ENCODE assay signal across 8 cellular contexts in genomic region chr1:150516616-150517015, GRCh38. TPM values are rescaled to one million over a fixed set of nuclear protein-coding genes. Genes with fewer than 3 reads are reported as not detected.
DNase-seq lines count a peak whose midpoint lies in the region; ATAC-seq and TF ChIP-seq lines count a peak whose summit lies in the region.

No MANE protein-coding gene starts in this region.

- no peaks in the 10 kb centered on the region for H3K27me3 Mint-ChIP-seq in endodermal cell (ENCODE audit: insufficient read depth)

- H3K4me1 ChIP-seq in NT2/D1 (ENCODE audit: insufficient read depth, insufficient read length) (peaks cover 11% of the 10 kb centered on the region), endodermal cell (ENCODE audit: control insufficient read depth, insufficient read depth, low read length) (no peaks in the 10 kb centered on the region), skeletal muscle satellite cell (ENCODE audit: control insufficient read depth, insufficient read depth, low read length) (peaks cover 18% of the 10 kb centered on the region)

- ATAC-seq in HG03097 (IDR thresholded peaks at IDR 0.05; ENCODE audit: low FRiP score, unreplicated experiment) (no peak), HG03025 (IDR thresholded peaks at IDR 0.05; ENCODE audit: low FRiP score, unreplicated experiment) (no peak)

- H3K4me3 Mint-ChIP-seq in endodermal cell: peak overlapping the region; percentile 86

- H3K27ac Mint-ChIP-seq in endodermal cell: no peak overlapping the region

- DNase-seq in SIG-M5 treated with dmso at 0.1 percent for 504 hours (lab: John Stamatoyannopoulos, UW; ENCODE audit: unreplicated experiment): peak; percentile 39
- no peak for DNase-seq in SIG-M5 (lab: John Stamatoyannopoulos, UW)
- DNase-seq in NT2/D1 (ENCODE audit: low read depth, low spot score): no peak
- no peak for DNase-seq in endodermal cell
- no peak for DNase-seq in stimulated activated naive CD4-positive, alpha-beta T cell treated with Interleukin-2 at 50 U/mL for 16 hours (lab: John Stamatoyannopoulos, UW)

- H3K9me3 Mint-ChIP-seq in endodermal cell: no peaks in the 10 kb centered on the region

- peaks cover 7% of the 10 kb centered on the region for H3K36me3 Mint-ChIP-seq in endodermal cell (ENCODE audit: low read depth)

- H3K27me3 ChIP-seq in NT2/D1 (ENCODE audit: insufficient read depth, insufficient read length) (no peaks in the 10 kb centered on the region), endodermal cell (ENCODE audit: control insufficient read depth, insufficient read depth, low read length, poor library complexity, severe bottlenecking) (no peaks in the 10 kb centered on the region), skeletal muscle satellite cell (ENCODE audit: control insufficient read depth, insufficient read depth, low read length) (no peaks in the 10 kb centered on the region)

- 66 to 81% methylated on average over 3 to 4 of the region's 4 CpGs for WGBS in endodermal cell (ENCODE audit: insufficient coverage in 1 of 2, insufficient read length in 1 of 2), 2 experiments

- no peak overlapping the region for H3K27ac ChIP-seq in endodermal cell (ENCODE audit: low read depth, low read length)

- peak overlapping the region; percentile 70 for H3K9ac ChIP-seq in NT2/D1 (ENCODE audit: insufficient read length, low read depth)
- no peak overlapping the region for H3K9ac ChIP-seq in endodermal cell (ENCODE audit: extremely low read depth, low read length, poor library complexity, severe bottlenecking)
- peak overlapping the region; percentile 77 for H3K9ac ChIP-seq in skeletal muscle satellite cell (ENCODE audit: low read depth, low read length)

- H3K36me3 ChIP-seq in NT2/D1 (ENCODE audit: insufficient read depth, insufficient read length, low read length): peaks cover 33% of the 10 kb centered on the region
- no peaks in the 10 kb centered on the region for H3K36me3 ChIP-seq in endodermal cell (ENCODE audit: control insufficient read depth, insufficient read depth, low read length)
- peaks cover 16% of the 10 kb centered on the region for H3K36me3 ChIP-seq in skeletal muscle satellite cell (ENCODE audit: insufficient read depth, low read length)

- peak overlapping the region; percentile 91 for H3K4me2 ChIP-seq in skeletal muscle satellite cell (ENCODE audit: low read length)

- H3K9me3 ChIP-seq in NT2/D1 (ENCODE audit: insufficient read depth, low read length): no peaks in the 10 kb centered on the region
- H3K9me3 ChIP-seq in endodermal cell (ENCODE audit: control insufficient read depth, low read length): no peaks in the 10 kb centered on the region
- no peaks in the 10 kb centered on the region for H3K9me3 ChIP-seq in skeletal muscle satellite cell (replicated peaks; ENCODE audit: low read length)

- H3K4me3 ChIP-seq in NT2/D1 (ENCODE audit: insufficient read length, low read depth): peak overlapping the region; percentile 83
- peak overlapping the region; percentile 90 for H3K4me3 ChIP-seq in endodermal cell (ENCODE audit: low read length)
- peak overlapping the region; percentile 77 for H3K4me3 ChIP-seq in skeletal muscle satellite cell (ENCODE audit: low read length)

- peaks cover 11% of the 10 kb centered on the region for H3K4me1 Mint-ChIP-seq in endodermal cell

- no peak for TF ChIP-seq CTCF in endodermal cell (conservative IDR thresholded peaks at IDR 0.05)

RNA-seq across cellular contexts. Expression of gene FALEC, which starts 1.1 kb away (rescaled TPM):
- total RNA-seq in endodermal cell: 1 to 10 TPM in 1 of 2 donors, under 1 TPM in 1; 0.70 to 1.6 TPM
- not detected for polyA plus RNA-seq in endodermal cell (2013, experiment 1 of 2)
- not detected for polyA plus RNA-seq in endodermal cell (2013, experiment 2 of 2)
- not detected in 2 replicates for total RNA-seq in skeletal muscle satellite cell (2012; rRNA removed)

RNA-seq across cellular contexts. Expression of gene ECM1, which starts 8.7 kb away (rescaled TPM):
- 1 to 10 TPM; 4.8 to 5.6 TPM for total RNA-seq in endodermal cell
- polyA plus RNA-seq in endodermal cell (2013, experiment 1 of 2): 5.6 TPM
- 8.3 TPM for polyA plus RNA-seq in endodermal cell (2013, experiment 2 of 2)
- 4.8 and 15.3 TPM in 2 replicates for total RNA-seq in skeletal muscle satellite cell (2012; rRNA removed)

RNA-seq across cellular contexts. Expression of gene TARS2, which starts 29.4 kb away (rescaled TPM):
- total RNA-seq in endodermal cell: 10 to 100 TPM; 32.9 to 39.4 TPM
- polyA plus RNA-seq in endodermal cell (2013, experiment 1 of 2): 30.9 TPM
- polyA plus RNA-seq in endodermal cell (2013, experiment 2 of 2): 25.5 TPM
- 16.2 and 18.6 TPM in 2 replicates for total RNA-seq in skeletal muscle satellite cell (2012; rRNA removed)

RNA-seq across cellular contexts. Expression of gene ADAMTSL4, which starts 32.6 kb away (rescaled TPM):
- total RNA-seq in endodermal cell: 1 to 10 TPM; 3.7 to 3.9 TPM
- 2.9 TPM for polyA plus RNA-seq in endodermal cell (2013, experiment 1 of 2)
- 1.5 TPM for polyA plus RNA-seq in endodermal cell (2013, experiment 2 of 2)
- 12.9 and 14.6 TPM in 2 replicates for total RNA-seq in skeletal muscle satellite cell (2012; rRNA removed)
